Comparison of ENCODE assay signal across 8 cellular contexts in the genomic region with DNA sequence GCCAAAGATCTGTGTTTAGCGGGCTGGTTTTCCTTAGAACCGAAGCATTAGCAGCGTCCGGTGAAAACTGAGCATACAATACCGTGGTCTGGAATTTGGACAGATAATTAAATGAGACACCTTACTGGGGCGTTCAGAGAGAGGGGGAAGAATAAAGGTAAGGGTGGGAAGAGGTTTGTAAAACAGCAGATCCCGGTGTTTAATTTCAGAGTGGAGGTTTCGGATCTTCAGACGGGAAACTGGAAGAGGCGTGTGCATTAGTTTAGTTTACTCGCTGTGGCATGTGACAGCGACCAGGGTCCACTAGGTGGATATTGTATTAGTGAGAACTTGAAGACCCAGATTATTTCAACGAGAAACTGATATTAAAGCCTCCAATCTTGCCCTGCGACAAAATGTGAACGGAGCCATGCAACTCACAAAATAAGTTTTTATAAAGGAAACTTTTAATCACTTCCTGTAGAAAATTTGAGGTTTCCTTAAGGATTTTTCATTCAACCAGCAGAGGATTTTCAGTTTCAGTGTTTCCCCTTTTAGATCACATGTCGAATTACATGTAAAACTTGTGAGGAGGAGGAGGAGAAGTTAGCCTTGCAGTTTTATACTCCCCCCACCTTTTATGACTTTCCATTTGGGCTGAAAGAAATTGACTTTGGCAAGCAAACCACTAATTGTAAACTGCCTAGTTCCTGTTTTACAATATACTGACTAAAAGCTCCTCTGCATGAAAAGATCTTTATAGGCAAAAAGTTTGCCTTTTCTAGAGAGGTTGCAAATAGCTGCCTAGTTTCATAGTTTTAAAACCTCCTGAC. TPM values are rescaled to one million over a fixed set of nuclear protein-coding genes. Genes with fewer than 3 reads are reported as not detected.
A peak's percentile ranks its signal among the peaks of the same experiment; 100 is the strongest.
DNase-seq lines count a peak whose midpoint lies in the region; ATAC-seq and TF ChIP-seq lines count a peak whose summit lies in the region.

No MANE protein-coding gene starts in this region.

- H3K27ac ChIP-seq in lower lobe of right lung: no peak overlapping the region

- ATAC-seq in lower lobe of right lung: no peak
- no peak for ATAC-seq in HG02885 (IDR thresholded peaks at IDR 0.05; ENCODE audit: poor library complexity, unreplicated experiment)
- ATAC-seq in GM18505 (IDR thresholded peaks at IDR 0.05; ENCODE audit: unreplicated experiment): no peak
- ATAC-seq in GM19023 (IDR thresholded peaks at IDR 0.05; ENCODE audit: unreplicated experiment): no peak

- no peaks in the 10 kb centered on the region for H3K9me3 ChIP-seq in lower lobe of right lung

- TF ChIP-seq POLR2A in GM18505 (IDR thresholded peaks at IDR 0.05; ENCODE audit: borderline replicate concordance, extremely low read depth, insufficient read depth, insufficient read length): no peak

- in situ Hi-C loops in astrocyte of the cerebellum (cut with HindIII; ENCODE audit: low sequenced_read_pairs): loop anchor here (25.0 kb wide), 1 partner anchor 632 kb away; no protein-coding TSS in a partner anchor

- TF ChIP-seq CTCF in AG04449 (IDR thresholded peaks at IDR 0.05; ENCODE audit: insufficient read depth, low read length, missing control alignments): no peak
- TF ChIP-seq CTCF in astrocyte of the cerebellum (IDR thresholded peaks at IDR 0.05; ENCODE audit: low read depth, low read length, missing control alignments): peak; percentile 32
- peak; percentile 36 for TF ChIP-seq CTCF in lower lobe of right lung (IDR thresholded peaks at IDR 0.05)

- intact Hi-C loops in lower lobe of right lung (cut with DNase I): no loop called here

- H3K36me3 ChIP-seq in lower lobe of right lung: peaks cover 10% of the 10 kb centered on the region

- H3K27me3 ChIP-seq in lower lobe of right lung (ENCODE audit: low read depth): peaks cover 25% of the 10 kb centered on the region

- CTCF ChIA-PET in AG04449 (lab: Yijun Ruan, JAX): interaction anchor here (0.9 to 4.6 kb wide), 8 partner anchors 9 to 454 kb away, joined by 3 to 35 read pairs (median 3); no protein-coding TSS in a partner anchor

- H3K4me1 ChIP-seq in lower lobe of right lung: peaks cover 37% of the 10 kb centered on the region

- DNase-seq in AG04449 (ENCODE audit: low read depth, low spot score): no peak
- DNase-seq in HuH-7 (ENCODE audit: low spot score): peak; percentile 58
- no peak for DNase-seq in astrocyte of the cerebellum (ENCODE audit: low read depth)
- DNase-seq in lower lobe of right lung: no peak
- DNase-seq in iPS-NIHi11 (ENCODE audit: low spot score): no peak

- POLR2A ChIA-PET in AG04449 (lab: Yijun Ruan, JAX): interaction anchor here (0.6 kb wide), 1 partner anchor 19 kb away, joined by 5 read pairs; no protein-coding TSS in a partner anchor

- H3K4me3 ChIP-seq in AG04449 (ENCODE audit: low read depth, low read length): peak overlapping the region; percentile 25
- peak overlapping the region; percentile 77 for H3K4me3 ChIP-seq in astrocyte of the cerebellum (ENCODE audit: low read depth, low read length)
- H3K4me3 ChIP-seq in lower lobe of right lung: peak overlapping the region; percentile 86

RNA-seq across cellular contexts. Expression of a gene that starts 2.8 kb away (rescaled TPM):
- total RNA-seq in lower lobe of right lung: 7.9 TPM

Comparison
In these comparisons a context has a peak if more than half of its experiments do, and no peak if none do; other contexts are left out.
1. H3K4me3 ChIP-seq: peak in every context shown above with its lines; median percentile 86 in lower lobe of right lung; 77 in astrocyte of the cerebellum; 25 in AG04449.